ENCODE assay signal across 9 cellular contexts in genomic region chr14:75685910-75686309, GRCh38.
"Had no signal": no experiment of that assay in that cellular context is flagged by ENCODE, and none has a peak within 500 bp of the region (broad histone marks: within the 10 kb centered on the region; RNA-seq: fewer than 3 reads in every experiment).

No MANE protein-coding gene starts in this region.

- H3K9me3 Mint-ChIP-seq: GM23338, H9, IgD-negative memory B cell had no signal

- H3K27ac ChIP-seq: KMS-11 had no signal

- H3K4me3 ChIP-seq: GM23338 had no signal

- H2AFZ ChIP-seq: GM23338 had no signal

- DNase-seq: H9, HCEC 1CT, KBM-7 had no signal

- H3K9ac ChIP-seq: KMS-11 had no signal

- H3K4me2 ChIP-seq: GM23338, KMS-11 had no signal

- ATAC-seq: GM23338 had no signal

- H3K27me3 Mint-ChIP-seq: IgD-negative memory B cell had no signal

- H3K4me3 Mint-ChIP-seq: GM23338, H9, IgD-negative memory B cell had no signal

- H3K27ac Mint-ChIP-seq: GM23338, H9, IgD-negative memory B cell had no signal

- H3K4me1 Mint-ChIP-seq: GM23338, IgD-negative memory B cell had no signal

- FAIRE-seq: H1, H54, HTR-8/SVneo had no signal
